1 cellular context compared by ENCODE assay signal in genomic region chr6:27188206-27188884, GRCh38.
TF ChIP-seq lines count a peak whose summit lies in the region.

No MANE protein-coding gene starts in this region.

TF ChIP-seq in K562, 482 proteins besides CTCF, POLR2A, EP300 and RAD21 (continued from another document):
- TF ChIP-seq AFF1 (IDR thresholded peaks at IDR 0.05; ENCODE audit: low read depth in 1 of 2, partially characterized antibody in 2 of 2) (peak; percentile 54 to 57), SIN3B (IDR thresholded peaks at IDR 0.05; ENCODE audit: low read depth) (no peak), ZBTB49 (CRISPR knock-in tag; IDR thresholded peaks at IDR 0.05; ENCODE audit: borderline replicate concordance) (no peak), MBD1 (CRISPR knock-in tag; IDR thresholded peaks at IDR 0.05) (no peak), NCOA2 (IDR thresholded peaks at IDR 0.05; ENCODE audit: partially characterized antibody in 2 of 2) (no peak), CREB1 (IDR thresholded peaks at IDR 0.05) (no peak), CREB1 (CRISPR knock-in tag; IDR thresholded peaks at IDR 0.05) (no peak), RREB1 (CRISPR knock-in tag; IDR thresholded peaks at IDR 0.05) (no peak), KDM1A (IDR thresholded peaks at IDR 0.05) (no peak), BCLAF1 (IDR thresholded peaks at IDR 0.05; ENCODE audit: borderline replicate concordance in 1 of 2, control insufficient read depth in 1 of 2, low read depth in 2 of 2, low read length in 1 of 2) (no peak), MXI1 (IDR thresholded peaks at IDR 0.05; ENCODE audit: low read depth, low read length) (no peak), MAFG (tag; conservative IDR thresholded peaks at IDR 0.05) (no peak), FOXM1 (IDR thresholded peaks at IDR 0.05; ENCODE audit: low read depth) (no peak), FOXM1 (CRISPR knock-in tag; IDR thresholded peaks at IDR 0.05; ENCODE audit: low read depth) (no peak), E2F8 (IDR thresholded peaks at IDR 0.05; ENCODE audit: low read depth, partially characterized antibody) (peak; percentile 37), BACH1 (tag; IDR thresholded peaks at IDR 0.05) (no peak), NR2C1 (IDR thresholded peaks at IDR 0.05) (no peak), NR2C1 (tag; IDR thresholded peaks at IDR 0.05) (no peak), TAL1 (IDR thresholded peaks at IDR 0.05) (no peak), MEIS2 (IDR thresholded peaks at IDR 0.05; ENCODE audit: partially characterized antibody) (peak; percentile 39), ZC3H8 (IDR thresholded peaks at IDR 0.05) (no peak), PURB (CRISPR knock-in tag; IDR thresholded peaks at IDR 0.05; ENCODE audit: low read depth) (no peak), ZKSCAN3 (CRISPR knock-in tag; IDR thresholded peaks at IDR 0.05) (no peak)
